1 cellular context compared by ENCODE assay signal in genomic region chr16:88760424-88761142, GRCh38.
TF ChIP-seq lines count a peak whose summit lies in the region.

No MANE protein-coding gene starts in this region.

TF ChIP-seq in Ishikawa, 13 proteins besides CTCF, POLR2A, EP300 and RAD21 (continued from another document):
- TF ChIP-seq ZBTB7A (IDR thresholded peaks at IDR 0.05; ENCODE audit: low read depth) (no peak; the same call in 1 of the 2 replicates), TEAD4 (IDR thresholded peaks at IDR 0.05) (peak; percentile 58)
